In the genomic region with DNA sequence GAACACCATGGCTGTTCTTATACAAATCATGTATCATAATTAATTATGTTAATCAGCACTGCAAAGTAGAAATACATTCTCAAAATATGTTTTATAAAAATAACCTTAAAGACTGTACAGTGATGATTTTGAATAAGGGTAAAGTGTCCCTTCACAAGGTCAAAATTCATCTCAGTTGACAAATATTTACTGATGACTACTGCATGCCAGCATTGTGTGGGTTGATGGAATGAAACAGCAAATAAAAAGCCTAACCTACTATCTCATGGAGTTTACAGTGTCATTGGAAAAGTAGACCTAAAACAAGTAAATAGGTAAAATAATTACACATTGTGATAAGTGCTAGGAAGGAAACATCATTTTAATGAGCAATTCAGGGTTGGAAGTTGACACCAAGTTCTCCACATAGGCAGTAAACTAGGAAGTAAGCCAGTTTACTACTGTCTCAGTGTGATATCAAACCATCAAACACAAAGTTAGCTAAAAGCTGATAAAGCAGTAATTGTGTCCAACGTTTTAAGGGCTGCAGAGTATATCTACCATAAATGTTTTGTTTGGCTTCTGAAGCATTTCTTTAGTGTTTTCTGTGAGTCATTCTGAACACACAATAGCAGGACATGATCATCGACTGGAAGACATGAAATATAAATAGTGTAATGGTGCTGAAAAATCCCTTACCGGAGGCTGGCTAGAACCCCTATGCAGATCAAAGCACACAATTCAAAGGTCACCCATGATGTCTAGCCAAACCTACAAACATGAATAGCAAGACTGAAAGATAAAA, we compare ENCODE assay signal across 1 cellular context.
TF ChIP-seq lines count a peak whose summit lies in the region.

No MANE protein-coding gene starts in this region.

TF ChIP-seq in HepG2, 621 proteins besides CTCF, POLR2A, EP300 and RAD21 (continued from another document and continues in another):
- TF ChIP-seq, protein P1, sequence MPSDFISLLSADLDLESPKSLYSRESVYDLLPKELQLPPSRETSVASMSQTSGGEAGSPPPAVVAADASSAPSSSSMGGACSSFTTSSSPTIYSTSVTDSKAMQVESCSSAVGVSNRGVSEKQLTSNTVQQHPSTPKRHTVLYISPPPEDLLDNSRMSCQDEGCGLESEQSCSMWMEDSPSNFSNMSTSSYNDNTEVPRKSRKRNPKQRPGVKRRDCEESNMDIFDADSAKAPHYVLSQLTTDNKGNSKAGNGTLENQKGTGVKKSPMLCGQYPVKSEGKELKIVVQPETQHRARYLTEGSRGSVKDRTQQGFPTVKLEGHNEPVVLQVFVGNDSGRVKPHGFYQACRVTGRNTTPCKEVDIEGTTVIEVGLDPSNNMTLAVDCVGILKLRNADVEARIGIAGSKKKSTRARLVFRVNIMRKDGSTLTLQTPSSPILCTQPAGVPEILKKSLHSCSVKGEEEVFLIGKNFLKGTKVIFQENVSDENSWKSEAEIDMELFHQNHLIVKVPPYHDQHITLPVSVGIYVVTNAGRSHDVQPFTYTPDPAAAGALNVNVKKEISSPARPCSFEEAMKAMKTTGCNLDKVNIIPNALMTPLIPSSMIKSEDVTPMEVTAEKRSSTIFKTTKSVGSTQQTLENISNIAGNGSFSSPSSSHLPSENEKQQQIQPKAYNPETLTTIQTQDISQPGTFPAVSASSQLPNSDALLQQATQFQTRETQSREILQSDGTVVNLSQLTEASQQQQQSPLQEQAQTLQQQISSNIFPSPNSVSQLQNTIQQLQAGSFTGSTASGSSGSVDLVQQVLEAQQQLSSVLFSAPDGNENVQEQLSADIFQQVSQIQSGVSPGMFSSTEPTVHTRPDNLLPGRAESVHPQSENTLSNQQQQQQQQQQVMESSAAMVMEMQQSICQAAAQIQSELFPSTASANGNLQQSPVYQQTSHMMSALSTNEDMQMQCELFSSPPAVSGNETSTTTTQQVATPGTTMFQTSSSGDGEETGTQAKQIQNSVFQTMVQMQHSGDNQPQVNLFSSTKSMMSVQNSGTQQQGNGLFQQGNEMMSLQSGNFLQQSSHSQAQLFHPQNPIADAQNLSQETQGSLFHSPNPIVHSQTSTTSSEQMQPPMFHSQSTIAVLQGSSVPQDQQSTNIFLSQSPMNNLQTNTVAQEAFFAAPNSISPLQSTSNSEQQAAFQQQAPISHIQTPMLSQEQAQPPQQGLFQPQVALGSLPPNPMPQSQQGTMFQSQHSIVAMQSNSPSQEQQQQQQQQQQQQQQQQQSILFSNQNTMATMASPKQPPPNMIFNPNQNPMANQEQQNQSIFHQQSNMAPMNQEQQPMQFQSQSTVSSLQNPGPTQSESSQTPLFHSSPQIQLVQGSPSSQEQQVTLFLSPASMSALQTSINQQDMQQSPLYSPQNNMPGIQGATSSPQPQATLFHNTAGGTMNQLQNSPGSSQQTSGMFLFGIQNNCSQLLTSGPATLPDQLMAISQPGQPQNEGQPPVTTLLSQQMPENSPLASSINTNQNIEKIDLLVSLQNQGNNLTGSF (CRISPR knock-in tag; IDR thresholded peaks at IDR 0.05), result no peak
- TF ChIP-seq RARA (CRISPR knock-in tag; IDR thresholded peaks at IDR 0.05) (peak; percentile 68), HOXD1 (CRISPR knock-in tag; IDR thresholded peaks at IDR 0.05) (no peak), ZBTB7B (CRISPR knock-in tag; IDR thresholded peaks at IDR 0.05) (no peak), ZNF879 (CRISPR knock-in tag; IDR thresholded peaks at IDR 0.05) (no peak), ATRX (CRISPR knock-in tag; IDR thresholded peaks at IDR 0.05; ENCODE audit: borderline replicate concordance) (no peak), ZNF207 (IDR thresholded peaks at IDR 0.05; ENCODE audit: borderline replicate concordance) (no peak), GATAD2A (CRISPR knock-in tag; IDR thresholded peaks at IDR 0.05) (no peak), ZNF17 (CRISPR knock-in tag; IDR thresholded peaks at IDR 0.05) (no peak), MAZ (IDR thresholded peaks at IDR 0.05; ENCODE audit: borderline replicate concordance, low read depth, low read length) (no peak), MAZ (CRISPR knock-in tag; IDR thresholded peaks at IDR 0.05; ENCODE audit: low read depth) (no peak), ZKSCAN5 (CRISPR knock-in tag; IDR thresholded peaks at IDR 0.05) (no peak), ZNF260 (CRISPR knock-in tag; IDR thresholded peaks at IDR 0.05; ENCODE audit: borderline replicate concordance, low read depth) (no peak), ZNF776 (CRISPR knock-in tag; IDR thresholded peaks at IDR 0.05) (no peak), GFI1 (CRISPR knock-in tag; IDR thresholded peaks at IDR 0.05; ENCODE audit: borderline replicate concordance) (no peak), TBP (CRISPR knock-in tag; IDR thresholded peaks at IDR 0.05) (no peak), KLF15 (CRISPR knock-in tag; IDR thresholded peaks at IDR 0.05; ENCODE audit: borderline replicate concordance) (no peak), MYC (CRISPR knock-in tag; IDR thresholded peaks at IDR 0.05; ENCODE audit: borderline replicate concordance) (no peak), FOXM1 (CRISPR knock-in tag; IDR thresholded peaks at IDR 0.05) (no peak), ZMYM2 (CRISPR knock-in tag; IDR thresholded peaks at IDR 0.05) (no peak), FOXK2 (IDR thresholded peaks at IDR 0.05) (no peak), KDM6A (CRISPR knock-in tag; IDR thresholded peaks at IDR 0.05; ENCODE audit: low read depth) (peak; percentile 54), ATM (IDR thresholded peaks at IDR 0.05; ENCODE audit: borderline replicate concordance) (no peak)
- TF ChIP-seq, protein P2, sequence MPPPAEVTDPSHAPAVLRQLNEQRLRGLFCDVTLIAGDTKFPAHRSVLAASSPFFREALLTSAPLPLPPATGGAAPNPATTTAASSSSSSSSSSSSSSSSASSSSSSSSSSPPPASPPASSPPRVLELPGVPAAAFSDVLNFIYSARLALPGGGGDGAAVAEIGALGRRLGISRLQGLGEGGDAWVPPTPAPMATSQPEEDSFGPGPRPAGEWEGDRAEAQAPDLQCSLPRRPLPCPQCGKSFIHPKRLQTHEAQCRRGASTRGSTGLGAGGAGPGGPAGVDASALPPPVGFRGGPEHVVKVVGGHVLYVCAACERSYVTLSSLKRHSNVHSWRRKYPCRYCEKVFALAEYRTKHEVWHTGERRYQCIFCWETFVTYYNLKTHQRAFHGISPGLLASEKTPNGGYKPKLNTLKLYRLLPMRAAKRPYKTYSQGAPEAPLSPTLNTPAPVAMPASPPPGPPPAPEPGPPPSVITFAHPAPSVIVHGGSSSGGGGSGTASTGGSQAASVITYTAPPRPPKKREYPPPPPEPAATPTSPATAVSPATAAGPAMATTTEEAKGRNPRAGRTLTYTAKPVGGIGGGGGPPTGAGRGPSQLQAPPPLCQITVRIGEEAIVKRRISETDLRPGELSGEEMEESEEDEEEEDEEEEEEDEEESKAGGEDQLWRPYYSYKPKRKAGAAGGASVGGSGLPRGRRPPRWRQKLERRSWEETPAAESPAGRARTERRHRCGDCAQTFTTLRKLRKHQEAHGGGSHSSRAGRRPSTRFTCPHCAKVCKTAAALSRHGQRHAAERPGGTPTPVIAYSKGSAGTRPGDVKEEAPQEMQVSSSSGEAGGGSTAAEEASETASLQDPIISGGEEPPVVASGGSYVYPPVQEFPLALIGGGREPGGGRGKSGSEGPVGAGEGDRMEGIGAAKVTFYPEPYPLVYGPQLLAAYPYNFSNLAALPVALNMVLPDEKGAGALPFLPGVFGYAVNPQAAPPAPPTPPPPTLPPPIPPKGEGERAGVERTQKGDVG (CRISPR knock-in tag; IDR thresholded peaks at IDR 0.05; ENCODE audit: borderline replicate concordance), result no peak
- TF ChIP-seq, protein P3, sequence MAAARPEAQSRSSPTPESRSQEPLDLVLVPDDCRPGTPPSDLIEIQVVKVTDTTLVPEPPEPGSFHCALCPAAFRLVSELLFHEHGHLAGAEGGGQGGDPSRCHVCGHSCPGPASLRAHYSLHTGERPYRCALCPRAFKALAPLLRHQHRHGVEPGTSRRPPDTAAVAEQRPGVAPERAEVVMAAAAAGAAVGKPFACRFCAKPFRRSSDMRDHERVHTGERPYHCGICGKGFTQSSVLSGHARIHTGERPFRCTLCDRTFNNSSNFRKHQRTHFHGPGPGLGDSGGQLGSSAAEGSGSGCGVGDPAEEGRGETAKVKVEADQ (CRISPR knock-in tag; IDR thresholded peaks at IDR 0.05; ENCODE audit: borderline replicate concordance), result no peak
- TF ChIP-seq, protein P4, sequence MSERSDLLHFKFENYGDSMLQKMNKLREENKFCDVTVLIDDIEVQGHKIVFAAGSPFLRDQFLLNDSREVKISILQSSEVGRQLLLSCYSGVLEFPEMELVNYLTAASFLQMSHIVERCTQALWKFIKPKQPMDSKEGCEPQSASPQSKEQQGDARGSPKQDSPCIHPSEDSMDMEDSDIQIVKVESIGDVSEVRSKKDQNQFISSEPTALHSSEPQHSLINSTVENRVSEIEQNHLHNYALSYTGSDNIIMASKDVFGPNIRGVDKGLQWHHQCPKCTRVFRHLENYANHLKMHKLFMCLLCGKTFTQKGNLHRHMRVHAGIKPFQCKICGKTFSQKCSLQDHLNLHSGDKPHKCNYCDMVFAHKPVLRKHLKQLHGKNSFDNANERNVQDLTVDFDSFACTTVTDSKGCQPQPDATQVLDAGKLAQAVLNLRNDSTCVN (CRISPR knock-in tag; IDR thresholded peaks at IDR 0.05; ENCODE audit: borderline replicate concordance), result no peak
- TF ChIP-seq, protein P5, sequence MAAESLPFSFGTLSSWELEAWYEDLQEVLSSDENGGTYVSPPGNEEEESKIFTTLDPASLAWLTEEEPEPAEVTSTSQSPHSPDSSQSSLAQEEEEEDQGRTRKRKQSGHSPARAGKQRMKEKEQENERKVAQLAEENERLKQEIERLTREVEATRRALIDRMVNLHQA (CRISPR knock-in tag; IDR thresholded peaks at IDR 0.05), result no peak
- TF ChIP-seq, protein P6, sequence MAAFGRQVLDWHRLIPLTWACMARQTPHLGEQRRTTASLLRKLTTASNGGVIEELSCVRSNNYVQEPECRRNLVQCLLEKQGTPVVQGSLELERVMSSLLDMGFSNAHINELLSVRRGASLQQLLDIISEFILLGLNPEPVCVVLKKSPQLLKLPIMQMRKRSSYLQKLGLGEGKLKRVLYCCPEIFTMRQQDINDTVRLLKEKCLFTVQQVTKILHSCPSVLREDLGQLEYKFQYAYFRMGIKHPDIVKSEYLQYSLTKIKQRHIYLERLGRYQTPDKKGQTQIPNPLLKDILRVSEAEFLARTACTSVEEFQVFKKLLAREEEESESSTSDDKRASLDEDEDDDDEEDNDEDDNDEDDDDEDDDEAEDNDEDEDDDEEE (CRISPR knock-in tag; IDR thresholded peaks at IDR 0.05), result no peak
- TF ChIP-seq, protein P7, sequence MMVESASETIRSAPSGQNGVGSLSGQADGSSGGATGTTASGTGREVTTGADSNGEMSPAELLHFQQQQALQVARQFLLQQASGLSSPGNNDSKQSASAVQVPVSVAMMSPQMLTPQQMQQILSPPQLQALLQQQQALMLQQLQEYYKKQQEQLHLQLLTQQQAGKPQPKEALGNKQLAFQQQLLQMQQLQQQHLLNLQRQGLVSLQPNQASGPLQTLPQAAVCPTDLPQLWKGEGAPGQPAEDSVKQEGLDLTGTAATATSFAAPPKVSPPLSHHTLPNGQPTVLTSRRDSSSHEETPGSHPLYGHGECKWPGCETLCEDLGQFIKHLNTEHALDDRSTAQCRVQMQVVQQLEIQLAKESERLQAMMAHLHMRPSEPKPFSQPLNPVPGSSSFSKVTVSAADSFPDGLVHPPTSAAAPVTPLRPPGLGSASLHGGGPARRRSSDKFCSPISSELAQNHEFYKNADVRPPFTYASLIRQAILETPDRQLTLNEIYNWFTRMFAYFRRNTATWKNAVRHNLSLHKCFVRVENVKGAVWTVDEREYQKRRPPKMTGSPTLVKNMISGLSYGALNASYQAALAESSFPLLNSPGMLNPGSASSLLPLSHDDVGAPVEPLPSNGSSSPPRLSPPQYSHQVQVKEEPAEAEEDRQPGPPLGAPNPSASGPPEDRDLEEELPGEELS (CRISPR knock-in tag; IDR thresholded peaks at IDR 0.05), result peak; percentile 63
- TF ChIP-seq, protein P8, sequence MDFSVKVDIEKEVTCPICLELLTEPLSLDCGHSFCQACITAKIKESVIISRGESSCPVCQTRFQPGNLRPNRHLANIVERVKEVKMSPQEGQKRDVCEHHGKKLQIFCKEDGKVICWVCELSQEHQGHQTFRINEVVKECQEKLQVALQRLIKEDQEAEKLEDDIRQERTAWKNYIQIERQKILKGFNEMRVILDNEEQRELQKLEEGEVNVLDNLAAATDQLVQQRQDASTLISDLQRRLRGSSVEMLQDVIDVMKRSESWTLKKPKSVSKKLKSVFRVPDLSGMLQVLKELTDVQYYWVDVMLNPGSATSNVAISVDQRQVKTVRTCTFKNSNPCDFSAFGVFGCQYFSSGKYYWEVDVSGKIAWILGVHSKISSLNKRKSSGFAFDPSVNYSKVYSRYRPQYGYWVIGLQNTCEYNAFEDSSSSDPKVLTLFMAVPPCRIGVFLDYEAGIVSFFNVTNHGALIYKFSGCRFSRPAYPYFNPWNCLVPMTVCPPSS (IDR thresholded peaks at IDR 0.05), result no peak
- TF ChIP-seq, protein P9, sequence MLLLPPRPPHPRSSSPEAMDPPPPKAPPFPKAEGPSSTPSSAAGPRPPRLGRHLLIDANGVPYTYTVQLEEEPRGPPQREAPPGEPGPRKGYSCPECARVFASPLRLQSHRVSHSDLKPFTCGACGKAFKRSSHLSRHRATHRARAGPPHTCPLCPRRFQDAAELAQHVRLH (CRISPR knock-in tag; IDR thresholded peaks at IDR 0.05; ENCODE audit: borderline replicate concordance, low read depth), result no peak
